2 cellular contexts compared by ENCODE assay signal in genomic region chr5:81180780-81181179, GRCh38.
TF ChIP-seq lines count a peak whose summit lies in the region.

No MANE protein-coding gene starts in this region.

TF ChIP-seq in GM23338, 12 proteins besides CTCF, POLR2A, EP300 and RAD21:
- TF ChIP-seq ZNF462 (CRISPR knock-in tag; IDR thresholded peaks at IDR 0.05) (no peak), JUNB (IDR thresholded peaks at IDR 0.05; ENCODE audit: unreplicated experiment) (no peak), EZH2 (IDR thresholded peaks at IDR 0.05; ENCODE audit: low read depth, unreplicated experiment) (no peak)

TF ChIP-seq in H1, 55 proteins besides CTCF, POLR2A, EP300 and RAD21:
- TF ChIP-seq SIRT6 (IDR thresholded peaks at IDR 0.05; ENCODE audit: low read length) (no peak), ATF3 (IDR thresholded peaks at IDR 0.05; ENCODE audit: insufficient read depth, low read depth, low read length) (no peak), GABPA (IDR thresholded peaks at IDR 0.05; ENCODE audit: borderline replicate concordance, insufficient read depth, low read length) (no peak), EGR1 (IDR thresholded peaks at IDR 0.05; ENCODE audit: borderline replicate concordance, low read depth, low read length) (no peak), SUZ12 (IDR thresholded peaks at IDR 0.05; ENCODE audit: low read length) (no peak), TEAD4 (IDR thresholded peaks at IDR 0.05; ENCODE audit: low read depth, low read length) (0 out of 2 replicates have a peak, but pooled peaks have one; percentile 10), RNF2 (IDR thresholded peaks at IDR 0.05; ENCODE audit: borderline replicate concordance, low read depth, low read length, missing control alignments, poor library complexity, severe bottlenecking) (no peak)
TF ChIP-seq in H1: peak in this region for 1.
